Comparison of ENCODE assay signal across 12 cellular contexts in genomic region chr11:75495749-75496641, GRCh38. TPM values are rescaled to one million over a fixed set of nuclear protein-coding genes. Genes with fewer than 3 reads are reported as not detected.
A peak's percentile ranks its signal among the peaks of the same experiment; 100 is the strongest.
DNase-seq lines count a peak whose midpoint lies in the region; ATAC-seq and TF ChIP-seq lines count a peak whose summit lies in the region.
"Had no signal": no experiment of that assay in that cellular context is flagged by ENCODE, and none has a peak within 500 bp of the region (broad histone marks: within the 10 kb centered on the region; RNA-seq: fewer than 3 reads in every experiment).

No MANE protein-coding gene starts in this region.

- H3K4ac ChIP-seq in mesendoderm (ENCODE audit: low read depth, low read length), result no peak overlapping the region

- H3K79me1 ChIP-seq in mesendoderm (ENCODE audit: low read length), result no peaks in the 10 kb centered on the region

- H3K9ac ChIP-seq in mesendoderm (ENCODE audit: low read length), result no peak overlapping the region

- no peaks in the 10 kb centered on the region for H3K27me3 Mint-ChIP-seq in brain

- H3K36me3 Mint-ChIP-seq in brain, result no peaks in the 10 kb centered on the region
- H3K36me3 Mint-ChIP-seq: CD8-positive, alpha-beta T cell had no signal

- peak overlapping the region; percentile 57 for H3K56ac ChIP-seq in mesendoderm (ENCODE audit: low read length)

- DNase-seq in LNCaP clone FGC (ENCODE audit: low read depth), result no peak
- peak; percentile 79 for DNase-seq in mesendoderm
- no peak for DNase-seq in Peyer's patch
- DNase-seq in EL, result no peak
- no peak for DNase-seq in NK-92 treated with Interleukin-12 subunit alpha and Interleukin-12 subunit beta, amount 100 ng/mL, for 24 hours (lab: John Stamatoyannopoulos, UW)
- DNase-seq: activated CD4-positive, alpha-beta T cell treated with anti-CD3 and anti-CD28 coated beads for 4 hours; CD8-positive, alpha-beta T cell; left ventricle myocardium superior; NCI-H526 had no signal

- H3K4me2 ChIP-seq in mesendoderm (ENCODE audit: low read length), result no peak overlapping the region

- no CpG with 5 or more reads among the region's 6 CpGs for WGBS in mesendoderm (ENCODE audit: extremely low coverage, insufficient coverage, low lambda C conversion rate)

- H2BK5ac ChIP-seq in mesendoderm (ENCODE audit: low read length), result no peak overlapping the region

- H3K79me2 ChIP-seq in mesendoderm (ENCODE audit: control insufficient read depth, insufficient read depth, low read length), result no peaks in the 10 kb centered on the region

- H3K36me3 ChIP-seq in mesendoderm (ENCODE audit: control insufficient read depth, insufficient read depth, low read length) (no peaks in the 10 kb centered on the region), Peyer's patch (no peaks in the 10 kb centered on the region)

- no peak for ATAC-seq in GM19463 (IDR thresholded peaks at IDR 0.05; ENCODE audit: unreplicated experiment)
- ATAC-seq: CD8-positive, alpha-beta T cell; left ventricle myocardium superior had no signal

- peak; percentile 9 for TF ChIP-seq CTCF in GM12873 (IDR thresholded peaks at IDR 0.05; ENCODE audit: insufficient read depth, low read depth, low read length, missing control alignments)
- peak; percentile 39 for TF ChIP-seq CTCF in LNCaP clone FGC (IDR thresholded peaks at IDR 0.05; ENCODE audit: control insufficient read depth, extremely low read depth, insufficient read depth)
- TF ChIP-seq CTCF in brain (conservative IDR thresholded peaks at IDR 0.05), result peak; percentile 10 to 31
- TF ChIP-seq CTCF in Peyer's patch (IDR thresholded peaks at IDR 0.05), result no peak

- no peak for TF ChIP-seq POLR2A in Peyer's patch (IDR thresholded peaks at IDR 0.05)

- H3K4me3 ChIP-seq in LNCaP clone FGC (ENCODE audit: low read depth, low read length), result no peak overlapping the region
- no peak overlapping the region for H3K4me3 ChIP-seq in mesendoderm (ENCODE audit: low read length)
- H3K4me3 ChIP-seq in Peyer's patch, result no peak overlapping the region

- no peak overlapping the region for H4K5ac ChIP-seq in mesendoderm (ENCODE audit: low read length)

- H3K23ac ChIP-seq in mesendoderm (ENCODE audit: low read length), result no peak overlapping the region

- H3K9me3 Mint-ChIP-seq in brain, result no peaks in the 10 kb centered on the region
- H3K9me3 Mint-ChIP-seq: CD8-positive, alpha-beta T cell had no signal

- no peak overlapping the region for H4K8ac ChIP-seq in mesendoderm (ENCODE audit: low read depth, low read length)

- H3K9me3 ChIP-seq in Peyer's patch, result no peaks in the 10 kb centered on the region

- no peak overlapping the region for H3K4me3 Mint-ChIP-seq in brain
- H3K4me3 Mint-ChIP-seq: CD8-positive, alpha-beta T cell had no signal

- no peak overlapping the region for H2BK120ac ChIP-seq in mesendoderm (ENCODE audit: low read depth, low read length)

- peak overlapping the region in 2 of 5 experiments; percentile 56 to 57 for H3K27ac Mint-ChIP-seq in brain
- H3K27ac Mint-ChIP-seq: CD8-positive, alpha-beta T cell had no signal

- H2AK5ac ChIP-seq in mesendoderm (ENCODE audit: low read length), result no peak overlapping the region

- H3K4me1 ChIP-seq in mesendoderm (ENCODE audit: control insufficient read depth, low read depth, low read length), result peaks cover 2% of the 10 kb centered on the region
- no peaks in the 10 kb centered on the region for H3K4me1 ChIP-seq in Peyer's patch

- H3K27ac ChIP-seq in mesendoderm (ENCODE audit: low read depth, low read length) (no peak overlapping the region), Peyer's patch (no peak overlapping the region)

- H3K18ac ChIP-seq in mesendoderm (ENCODE audit: low read length), result no peak overlapping the region

- no peak overlapping the region for H2BK15ac ChIP-seq in mesendoderm (replicated peaks; ENCODE audit: low read depth)

- H3K4me1 Mint-ChIP-seq in brain, result peaks cover 47% of the 10 kb centered on the region

- H3K27me3 ChIP-seq in mesendoderm (ENCODE audit: insufficient read depth, low read length, poor library complexity) (no peaks in the 10 kb centered on the region), Peyer's patch (no peaks in the 10 kb centered on the region)

RNA-seq across cellular contexts. Expression of gene GDPD5, which starts 29.7 kb away (rescaled TPM):
- polyA plus RNA-seq in brain (ENCODE audit: insufficient read depth, low read depth, low replicate concordance), result 18.9 TPM
- 10.9 TPM for polyA plus RNA-seq in mesendoderm (2013, experiment 1 of 2)
- 11.4 TPM for polyA plus RNA-seq in mesendoderm (2013, experiment 2 of 2)
- total RNA-seq in Peyer's patch, result 10 to 100 TPM in 3 of 4 donors, 1 to 10 TPM in 1; 2.5 to 48.9 (median 22.2) TPM

Comparison
In these comparisons a context has a peak if more than half of its experiments do, and no peak if none do; other contexts are left out.
1. CTCF ChIP-seq: peak in GM12873 (single experiment), LNCaP clone FGC (single experiment) and brain (2 of 2); none in Peyer's patch (0 of 6).